In the genomic region with DNA sequence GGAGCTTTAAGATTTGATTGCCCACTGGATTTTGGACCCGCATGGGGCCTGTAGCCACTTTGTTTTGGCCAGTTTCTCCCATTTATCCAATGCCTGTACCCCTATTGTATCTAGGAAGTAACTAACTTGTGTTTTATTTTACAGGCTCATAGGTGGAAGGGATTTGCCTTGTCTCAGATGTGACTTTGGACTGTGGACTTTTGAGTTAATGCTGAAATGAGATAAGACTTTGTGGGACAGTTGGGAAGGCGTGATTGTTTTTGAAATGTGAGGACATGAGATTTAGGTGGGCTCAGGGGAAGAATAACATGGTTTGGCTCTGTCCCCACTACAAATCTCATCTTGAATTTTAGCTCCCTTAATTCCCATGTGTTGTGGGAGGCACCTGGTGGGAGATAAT, we compare ENCODE assay signal across 29 cellular contexts.
"Had no signal": no experiment of that assay in that cellular context is flagged by ENCODE, and none has a peak within 500 bp of the region (broad histone marks: within the 10 kb centered on the region; RNA-seq: fewer than 3 reads in every experiment).

No MANE protein-coding gene starts in this region.

- H3K9me3 ChIP-seq: right lobe of liver, thoracic aorta, thyroid gland, upper lobe of right lung had no signal

- H3K4me1 Mint-ChIP-seq: natural killer cell; nephron; stimulated activated memory B cell treated with anti-CD40 and anti-IgM and Interleukin-4, amounts not matched to agents 10 μg/mL and 1 μg/mL and 100 μg/mL, for 72 hours had no signal

- DNase-seq: naive thymus-derived CD4-positive, alpha-beta T cell; natural killer cell; occipital lobe; ovary; psoas muscle; right cardiac atrium; right lobe of liver; sigmoid colon; stimulated activated CD4-positive, alpha-beta T cell treated with anti-CD3 and anti-CD28 coated beads, Interleukin-12 subunit alpha, Interleukin-12 subunit beta, amount 100 ng/mL, for 4 hours; stimulated activated CD4-positive, alpha-beta T cell treated with anti-CD3 and anti-CD28 coated beads, Interleukin-1b, Interleukin-23, amount 100 ng/mL, for 48 hours; stimulated activated CD4-positive, alpha-beta T cell treated with anti-CD3 and anti-CD28 coated beads, Interleukin-4, amount 100 ng/mL, for 1 hour; stimulated activated CD4-positive, alpha-beta T cell treated with anti-CD3 and anti-CD28 coated beads, Interleukin-4, amount 100 ng/mL, for 4 hours; stimulated activated CD8-positive, alpha-beta memory T cell treated with anti-CD3 and anti-CD28 coated beads, Interleukin-4, amount 100 ng/mL, for 48 hours; stimulated activated naive CD4-positive, alpha-beta T cell; stomach; thyroid gland; transverse colon; upper lobe of right lung; uterus had no signal

- H3K4me3 ChIP-seq: neural progenitor cell, ovary, psoas muscle, right lobe of liver, sigmoid colon, smooth muscle cell, spleen, stomach, thoracic aorta, thyroid gland, transverse colon, upper lobe of right lung, uterus had no signal

- H3K27ac ChIP-seq: neural progenitor cell, ovary, parathyroid adenoma, psoas muscle, right lobe of liver, sigmoid colon, spleen, stomach, thoracic aorta, thyroid gland, transverse colon, upper lobe of right lung, uterus had no signal

- H3K4me3 Mint-ChIP-seq: naive thymus-derived CD4-positive, alpha-beta T cell; natural killer cell; nephron; neural progenitor cell; stimulated activated memory B cell treated with anti-CD40 and anti-IgM and Interleukin-4, amounts not matched to agents 10 μg/mL and 1 μg/mL and 100 μg/mL, for 72 hours; stimulated activated naive CD8-positive, alpha-beta T cell treated with anti-CD3 and anti-CD28 coated beads, Interleukin-15, Interleukin-2, amounts not matched to agents 100 ng/mL and 50 ng/mL, for 24 hours; type B pancreatic cell had no signal

- H3K9ac ChIP-seq: neural progenitor cell, parathyroid adenoma had no signal

- H3K36me3 Mint-ChIP-seq: stimulated activated memory B cell treated with anti-CD40 and anti-IgM and Interleukin-4, amounts not matched to agents 10 μg/mL and 1 μg/mL and 100 μg/mL, for 72 hours; type B pancreatic cell had no signal

- H3K27me3 ChIP-seq: neural progenitor cell, ovary, right lobe of liver, sigmoid colon, spleen, stomach, thyroid gland, transverse colon, upper lobe of right lung, uterus had no signal

- H3K27ac Mint-ChIP-seq: naive thymus-derived CD4-positive, alpha-beta T cell; natural killer cell; nephron; neural progenitor cell; progenitor cell of endocrine pancreas; stimulated activated memory B cell treated with anti-CD40 and anti-IgM and Interleukin-4, amounts not matched to agents 10 μg/mL and 1 μg/mL and 100 μg/mL, for 72 hours; stimulated activated naive CD8-positive, alpha-beta T cell treated with anti-CD3 and anti-CD28 coated beads, Interleukin-15, Interleukin-2, amounts not matched to agents 100 ng/mL and 50 ng/mL, for 24 hours; type B pancreatic cell had no signal

- H3K36me3 ChIP-seq: neural progenitor cell, ovary, right lobe of liver, sigmoid colon, spleen, stomach, thoracic aorta, thyroid gland, transverse colon, upper lobe of right lung, uterus had no signal

- H3K4me1 ChIP-seq: neural progenitor cell, parathyroid adenoma, psoas muscle, right lobe of liver, sigmoid colon, spleen, stomach, thyroid gland, transverse colon, upper lobe of right lung, uterus had no signal

- H3K27me3 Mint-ChIP-seq: progenitor cell of endocrine pancreas; stimulated activated memory B cell treated with anti-CD40 and anti-IgM and Interleukin-4, amounts not matched to agents 10 μg/mL and 1 μg/mL and 100 μg/mL, for 72 hours; type B pancreatic cell had no signal
